ENCODE assay signal across 22 cellular contexts in the genomic region with DNA sequence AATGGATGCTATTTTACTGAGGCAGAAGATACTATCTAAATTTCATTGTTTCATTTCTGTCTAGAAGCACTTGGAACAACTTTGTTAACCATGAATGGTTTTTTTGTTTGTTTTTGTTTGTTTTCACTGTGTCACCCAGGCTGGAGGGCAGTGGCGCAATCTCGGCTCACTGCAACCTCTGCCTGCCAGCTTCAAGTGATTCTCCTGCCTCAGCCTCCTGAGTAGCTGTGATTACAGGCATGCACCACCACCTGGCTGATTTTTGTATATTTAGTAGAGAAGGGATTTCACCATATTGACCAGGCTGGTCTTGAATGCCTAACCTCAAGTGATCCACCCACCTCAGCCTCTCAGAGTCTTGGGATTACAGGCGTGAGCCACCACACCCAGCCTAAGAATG. TPM values are rescaled to one million over a fixed set of nuclear protein-coding genes. Genes with fewer than 3 reads are reported as not detected.
DNase-seq lines count a peak whose midpoint lies in the region; ATAC-seq, FAIRE-seq and TF ChIP-seq lines count a peak whose summit lies in the region.
"Had no signal": no experiment of that assay in that cellular context is flagged by ENCODE, and none has a peak within 500 bp of the region (broad histone marks: within the 10 kb centered on the region; RNA-seq: fewer than 3 reads in every experiment).

No MANE protein-coding gene starts in this region.

- H3K27ac ChIP-seq in A549 (no peak overlapping the region; a peak in 1 of 6 replicates), IMR-90 (ENCODE audit: insufficient read depth, low read length) (no peak overlapping the region)
- H3K27ac ChIP-seq: Peyer's patch had no signal

- H3K9me1 ChIP-seq in IMR-90 (ENCODE audit: insufficient read depth, low read length): no peaks in the 10 kb centered on the region

- H2AK5ac ChIP-seq in IMR-90 (ENCODE audit: low read depth, low read length): no peak overlapping the region

- intact Hi-C loops in IMR-90 (cut with micrococcal nuclease): no loop called here

- no peak overlapping the region for H2AFZ ChIP-seq in IMR-90 (replicated peaks; ENCODE audit: low read length, poor library complexity)

- no peaks in the 10 kb centered on the region for H3K4me1 Mint-ChIP-seq in stimulated activated memory B cell treated with anti-CD40 and anti-IgM and Interleukin-4, amounts not matched to agents 10 μg/mL and 1 μg/mL and 100 μg/mL, for 72 hours
- H3K4me1 Mint-ChIP-seq: CD4-positive, CD25-positive, alpha-beta regulatory T cell had no signal

- peaks cover 23% of the 10 kb centered on the region for H3K36me3 Mint-ChIP-seq in stimulated activated memory B cell treated with anti-CD40 and anti-IgM and Interleukin-4, amounts not matched to agents 10 μg/mL and 1 μg/mL and 100 μg/mL, for 72 hours

- FAIRE-seq in A549 (lab: Jason Lieb, UNC) (no peak), bronchial epithelial cell (lab: Jason Lieb, UNC) (no peak)
- FAIRE-seq: GM12892, GM18507, H1 had no signal

- H3K27ac Mint-ChIP-seq in stimulated activated memory B cell treated with anti-CD40 and anti-IgM and Interleukin-4, amounts not matched to agents 10 μg/mL and 1 μg/mL and 100 μg/mL, for 72 hours: no peak overlapping the region
- H3K27ac Mint-ChIP-seq: CD4-positive, CD25-positive, alpha-beta regulatory T cell had no signal

- H3K4me2 ChIP-seq in A549 (peak overlapping the region; percentile 23; the same call in 1 of the 3 replicates), IMR-90 (ENCODE audit: low read depth, low read length) (no peak overlapping the region)

- no peak overlapping the region for H3K9ac ChIP-seq in IMR-90 (ENCODE audit: low read depth, low read length)

- H3K4me1 ChIP-seq in A549: peaks cover 7% of the 10 kb centered on the region
- no peaks in the 10 kb centered on the region for H3K4me1 ChIP-seq in IMR-90 (ENCODE audit: control insufficient read depth, insufficient read depth, low read length)
- H3K4me1 ChIP-seq: BE2C, Peyer's patch had no signal

- no peaks in the 10 kb centered on the region for H3K27me3 ChIP-seq in IMR-90 (ENCODE audit: control insufficient read depth, insufficient read depth, low read length)
- no peaks in the 10 kb centered on the region for H3K27me3 ChIP-seq in bronchial epithelial cell (ENCODE audit: control insufficient read depth, insufficient read depth, low read length)
- H3K27me3 ChIP-seq: BE2C, Peyer's patch had no signal

- dilution Hi-C loops in IMR-90 (cut with HindIII; ENCODE audit: low sequenced_read_pairs, unreplicated experiment): no loop called here

- no TSS peak for BruUV-seq in IMR-90 (replicated peaks; lab: Mats Ljungman, UMichigan)

- H2BK5ac ChIP-seq in IMR-90 (ENCODE audit: low read depth, low read length, poor library complexity, severe bottlenecking): no peak overlapping the region

- no peak overlapping the region for H4K91ac ChIP-seq in IMR-90 (ENCODE audit: insufficient read depth, low read depth, low read length)

- CTCF ChIA-PET in A549 (lab: Yijun Ruan, JAX): interaction anchor here (0.6 to 2.9 kb wide), 3 partner anchors 10 to 1230 kb away, joined by 3 to 19 read pairs (median 11); no protein-coding TSS in a partner anchor
- CTCF ChIA-PET in IMR-90 (lab: Yijun Ruan, JAX): no interaction called here

- no peak overlapping the region for H3K23ac ChIP-seq in IMR-90 (ENCODE audit: low read depth, low read length)

- no peak overlapping the region for H3K4ac ChIP-seq in IMR-90 (ENCODE audit: low read depth, low read length)

- H3K79me1 ChIP-seq in IMR-90 (ENCODE audit: low read depth in 1 of 2, low read length in 2 of 2): peaks cover 9 to 34% of the 10 kb centered on the region in 2 experiments; a peak in 3 of 4 replicates

- no peak overlapping the region for H3K56ac ChIP-seq in IMR-90 (ENCODE audit: extremely low read depth, insufficient read depth, low read length)

- TF ChIP-seq RAD21 in A549 (conservative IDR thresholded peaks at IDR 0.05 in 1 of 2, IDR thresholded peaks at IDR 0.05 in 1 of 2) (no peak), IMR-90 (IDR thresholded peaks at IDR 0.05; ENCODE audit: low read length) (no peak)

- TF ChIP-seq CTCF in A549 (IDR thresholded peaks at IDR 0.05) (no peak), IMR-90 (conservative IDR thresholded peaks at IDR 0.05; ENCODE audit: low read depth, low read length) (no peak), bronchial epithelial cell (IDR thresholded peaks at IDR 0.05; ENCODE audit: insufficient read depth, low read length, severe bottlenecking) (no peak)

- no peak overlapping the region for H2BK120ac ChIP-seq in IMR-90 (ENCODE audit: low read depth, low read length)

- TF ChIP-seq EP300 in A549 (IDR thresholded peaks at IDR 0.05): no peak

- in situ Hi-C loops in IMR-90 (cut with MboI; ENCODE audit: low sequenced_read_pairs): no loop called here

- ATAC-seq in A549: peak in 1 of 2 experiments; percentile 72; a peak in 3 of 6 replicates
- no peak for ATAC-seq in IMR-90 (ENCODE audit: low read depth)
- no peak for ATAC-seq in stimulated activated memory B cell treated with anti-CD40 and anti-IgM and Interleukin-4, amounts not matched to agents 10 μg/mL and 1 μg/mL and 100 μg/mL, for 72 hours
- ATAC-seq in HG03469 (IDR thresholded peaks at IDR 0.05; ENCODE audit: unreplicated experiment): no peak
- no peak for ATAC-seq in HG02588 (IDR thresholded peaks at IDR 0.05; ENCODE audit: unreplicated experiment)

- H3K9me3 Mint-ChIP-seq in stimulated activated memory B cell treated with anti-CD40 and anti-IgM and Interleukin-4, amounts not matched to agents 10 μg/mL and 1 μg/mL and 100 μg/mL, for 72 hours: no peaks in the 10 kb centered on the region
- H3K9me3 Mint-ChIP-seq: CD4-positive, CD25-positive, alpha-beta regulatory T cell had no signal

- no peak overlapping the region for H3K14ac ChIP-seq in IMR-90 (replicated peaks; ENCODE audit: low read depth, low read length)

- no peak overlapping the region for H3K4me3 Mint-ChIP-seq in stimulated activated memory B cell treated with anti-CD40 and anti-IgM and Interleukin-4, amounts not matched to agents 10 μg/mL and 1 μg/mL and 100 μg/mL, for 72 hours
- H3K4me3 Mint-ChIP-seq: CD4-positive, CD25-positive, alpha-beta regulatory T cell had no signal

- H3K27me3 Mint-ChIP-seq in stimulated activated memory B cell treated with anti-CD40 and anti-IgM and Interleukin-4, amounts not matched to agents 10 μg/mL and 1 μg/mL and 100 μg/mL, for 72 hours: no peaks in the 10 kb centered on the region
- H3K27me3 Mint-ChIP-seq: CD4-positive, CD25-positive, alpha-beta regulatory T cell had no signal

- H3K4me3 ChIP-seq in A549: no peak overlapping the region
- no peak overlapping the region for H3K4me3 ChIP-seq in IMR-90 (ENCODE audit: insufficient read depth, low read depth, low read length)
- H3K4me3 ChIP-seq in bronchial epithelial cell (ENCODE audit: low read depth, low read length): no peak overlapping the region
- H3K4me3 ChIP-seq: Peyer's patch had no signal

- TF ChIP-seq POLR2A in A549 (IDR thresholded peaks at IDR 0.05; ENCODE audit: low read length) (no peak), IMR-90 (IDR thresholded peaks at IDR 0.05; ENCODE audit: low read depth, low read length) (no peak)

- no peak overlapping the region for H4K8ac ChIP-seq in IMR-90 (ENCODE audit: low read depth in 2 of 2, low read length in 2 of 2)

- no peak overlapping the region for H2BK15ac ChIP-seq in IMR-90 (ENCODE audit: low read depth, low read length)

- no peak overlapping the region for H4K5ac ChIP-seq in IMR-90 (ENCODE audit: low read depth, low read length)

- H2BK20ac ChIP-seq in IMR-90 (ENCODE audit: low read depth, low read length): no peak overlapping the region

- H3K36me3 ChIP-seq in IMR-90 (ENCODE audit: control insufficient read depth, insufficient read depth, low read length) (peaks cover 34% of the 10 kb centered on the region), bronchial epithelial cell (ENCODE audit: control insufficient read depth, insufficient read depth, low read length) (no peaks in the 10 kb centered on the region)
- H3K36me3 ChIP-seq: BE2C had no signal

- H2AK9ac ChIP-seq in IMR-90 (replicated peaks; ENCODE audit: low read depth, low read length, poor library complexity): no peak overlapping the region

- WGBS in A549 (ENCODE audit: missing lambda C conversion rate): 73% methylated on average over 3 of the region's 3 CpGs
- 100% methylated on average over 1 of the region's 3 CpGs; no CpG with 5 or more reads in 1 of the 2 experiments for WGBS in IMR-90 (ENCODE audit: extremely low coverage in 2 of 2, insufficient read length in 1 of 2), 2 experiments

- H3K9me3 ChIP-seq in A549 (no peaks in the 10 kb centered on the region), IMR-90 (ENCODE audit: control insufficient read depth, insufficient read depth, low read length) (no peaks in the 10 kb centered on the region)
- H3K9me3 ChIP-seq: BE2C, Peyer's patch had no signal

- POLR2A ChIA-PET in A549 (lab: Yijun Ruan, JAX): no interaction called here
- POLR2A ChIA-PET in IMR-90 (lab: Charles Lee; ENCODE audit: unreplicated experiment): no interaction called here

- DNase-seq in A549 (ENCODE audit: low read depth in 1 of 2, low spot score in 1 of 2) (peak in 1 of 2 experiments; percentile 52), IMR-90 (no peak), bronchial epithelial cell (ENCODE audit: low read depth) (peak; percentile 17), iris pigment epithelial cell (ENCODE audit: low read depth) (peak; percentile 15), HuH-7.5 (ENCODE audit: low spot score) (no peak)
- DNase-seq: BE2C; CD4-positive, CD25-positive, alpha-beta regulatory T cell; DMS153; EL; Kasumi-1; NCI-H1105 treated with DMSO at 0.1 percent for 48 hours; NCI-H1694; NCI-H2081 treated with DMSO at 0.1 percent for 48 hours; NCI-H446 treated with DMSO at 0.1 percent for 48 hours; NCI-H69; Peyer's patch had no signal

- H3K18ac ChIP-seq in IMR-90 (ENCODE audit: low read depth, low read length): no peak overlapping the region

- H4K20me1 ChIP-seq in IMR-90 (ENCODE audit: insufficient read depth, low read length): peaks cover 3% of the 10 kb centered on the region; the same call in 1 of the 2 replicates

RNA-seq across cellular contexts. Expression of a gene that starts 40.5 kb away (rescaled TPM):
- polyA plus RNA-seq in A549 (2011; rRNA removed) (13.5 and 16.5 TPM in 2 replicates), A549 (2017; fragmentation: RNase III; extraction: RNeasy Plus Mini Kit Qiagen cat#74134 plus additional on column Dnase treatment) (13.6 to 15.8 TPM (median 14.7 TPM) in 3 replicates), IMR-90 (2012; rRNA removed) (4.5 and 4.6 TPM in 2 replicates)
- polyA plus RNA-seq in A549 (2012; cell fraction: cytosol; rRNA removed): 10.6 and 15.2 TPM in 2 replicates
- polyA plus RNA-seq in A549 (2012; cell fraction: nucleus; rRNA removed): 12.0 and 14.2 TPM in 2 replicates
- 19.5 and 19.6 TPM in 2 replicates for polyA minus RNA-seq in A549 (2011; rRNA and poly(A)+ RNA removed)
- total RNA-seq in IMR-90 (2012; rRNA removed) (3.1 and 3.2 TPM in 2 replicates), bronchial epithelial cell (5.2 and 6.3 TPM in 2 replicates)
- polyA plus RNA-seq in IMR-90 (2012; cell fraction: cytosol; rRNA removed): 3.3 and 4.4 TPM in 2 replicates
- polyA plus RNA-seq in IMR-90 (2012; cell fraction: nucleus; rRNA removed; ENCODE audit: low replicate concordance): 3.2 and 4.0 TPM in 2 replicates

RNA-seq across cellular contexts. Expression of a gene that starts 42.2 kb away (rescaled TPM):
- 27.5 and 31.3 TPM in 2 replicates for polyA plus RNA-seq in A549 (2011; rRNA removed)
- 54.4 and 79.1 TPM in 2 replicates for polyA plus RNA-seq in A549 (2012; cell fraction: cytosol; rRNA removed)
- 316 and 464 TPM in 2 replicates for polyA plus RNA-seq in A549 (2012; cell fraction: nucleus; rRNA removed)
- 50.5 to 59.0 TPM (median 57.8 TPM) in 3 replicates for polyA plus RNA-seq in A549 (2017; fragmentation: RNase III; extraction: RNeasy Plus Mini Kit Qiagen cat#74134 plus additional on column Dnase treatment)
- polyA minus RNA-seq in A549 (2011; rRNA and poly(A)+ RNA removed): 21.7 and 42.5 TPM in 2 replicates
- 18.3 and 22.0 TPM in 2 replicates for total RNA-seq in IMR-90 (2012; rRNA removed)
- polyA plus RNA-seq in IMR-90 (2012; rRNA removed): 48.3 and 53.1 TPM in 2 replicates
- 41.4 and 69.6 TPM in 2 replicates for polyA plus RNA-seq in IMR-90 (2012; cell fraction: cytosol; rRNA removed)
- 126 and 323 TPM in 2 replicates for polyA plus RNA-seq in IMR-90 (2012; cell fraction: nucleus; rRNA removed; ENCODE audit: low replicate concordance)
- total RNA-seq in bronchial epithelial cell: 25.3 and 30.1 TPM in 2 replicates

Comparison
In these comparisons a context has a peak if more than half of its experiments do, and no peak if none do; other contexts are left out.
1. DNase-seq: peak in bronchial epithelial cell (single experiment) and iris pigment epithelial cell (single experiment); none in IMR-90 (single experiment) and HuH-7.5 (single experiment).